ENCODE assay signal across 9 cellular contexts in the genomic region with DNA sequence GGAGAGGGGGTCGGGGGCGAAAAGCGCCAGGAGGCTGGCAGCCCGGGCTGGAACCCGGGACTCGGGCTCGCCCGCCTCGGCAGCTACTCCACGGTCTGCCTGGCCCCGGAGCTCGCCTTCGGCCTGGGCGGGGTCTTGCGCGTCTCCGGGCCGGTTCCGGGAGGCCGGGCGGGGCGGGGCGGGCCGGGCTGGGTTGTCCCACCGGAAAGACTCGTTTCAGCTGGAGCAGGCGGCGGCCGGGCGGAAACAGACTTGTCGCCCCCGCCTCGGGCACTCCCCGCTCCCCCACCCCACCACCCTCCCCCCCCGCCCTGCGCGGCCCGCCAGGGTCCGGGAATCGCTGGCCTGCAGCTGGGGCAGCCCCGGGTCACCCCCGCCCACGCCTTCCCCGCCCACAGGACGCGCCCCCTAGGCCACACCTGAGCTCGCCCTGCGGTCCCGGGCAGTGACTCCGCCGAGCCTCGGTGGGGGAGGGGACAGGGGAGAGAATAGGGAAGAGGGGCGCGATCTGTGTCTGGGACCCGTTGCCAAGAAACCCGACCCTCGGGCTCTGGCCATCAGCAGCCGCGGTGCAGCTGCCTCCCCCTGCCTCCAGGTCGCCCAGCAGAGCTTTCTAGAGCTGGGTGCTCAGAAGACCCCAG.
DNase-seq lines count a peak whose midpoint lies in the region; ATAC-seq, FAIRE-seq and TF ChIP-seq lines count a peak whose summit lies in the region.
"Had no signal": no experiment of that assay in that cellular context is flagged by ENCODE, and none has a peak within 500 bp of the region (broad histone marks: within the 10 kb centered on the region; RNA-seq: fewer than 3 reads in every experiment).

No MANE protein-coding gene starts in this region.

- no peaks in the 10 kb centered on the region for H3K36me3 ChIP-seq in parathyroid adenoma (ENCODE audit: control insufficient read depth, insufficient read depth, low read length)

- peaks cover 57% of the 10 kb centered on the region for H3K27me3 Mint-ChIP-seq in activated CD4-positive, alpha-beta memory T cell treated with anti-CD3 and anti-CD28 coated beads, Interleukin-2, amount 10 ng/mL, durations not matched to agents 7 days and 5 days

- no peak for TF ChIP-seq CTCF in parathyroid adenoma (IDR thresholded peaks at IDR 0.05)

- peak overlapping the region; percentile 82 for H3K4me2 ChIP-seq in parathyroid adenoma (ENCODE audit: low read length)

- no peaks in the 10 kb centered on the region for H3K27me3 ChIP-seq in parathyroid adenoma (ENCODE audit: control insufficient read depth, insufficient read depth, low read length)

- CTCF ChIA-PET in activated CD4-positive, alpha-beta memory T cell treated with anti-CD3 and anti-CD28 coated beads, Interleukin-2, amount 10 ng/mL, durations not matched to agents 7 days and 5 days (lab: Charles Lee): interaction anchor here (1.3 to 1.6 kb wide), 2 partner anchors 13 to 136 kb away, joined by 3 to 4 read pairs; no protein-coding TSS in a partner anchor

- intact Hi-C loops in Right ventricle myocardium inferior (cut with DNase I): loop anchor here (1.0 to 5.0 kb wide), 4 partner anchors 22 to 111 kb away; no protein-coding TSS in a partner anchor

- H3K9ac ChIP-seq in parathyroid adenoma: peak overlapping the region; percentile 68

- POLR2A ChIA-PET in activated CD4-positive, alpha-beta memory T cell treated with anti-CD3 and anti-CD28 coated beads, Interleukin-2, amount 10 ng/mL, durations not matched to agents 7 days and 5 days (lab: Charles Lee): interaction anchor here (0.9 kb wide), 1 partner anchor 110 kb away, joined by 3 read pairs; the partner anchor contains the start of gene KCTD15

- H3K4me3 ChIP-seq in parathyroid adenoma (ENCODE audit: low read depth, low read length): peak overlapping the region; percentile 59

- H2AFZ ChIP-seq in parathyroid adenoma: peak overlapping the region; percentile 96

- peak overlapping the region; percentile 60 for H3K27ac ChIP-seq in parathyroid adenoma

- FAIRE-seq in HTR-8/SVneo (lab: Jason Lieb, UNC): no peak
- FAIRE-seq: colon had no signal

- no peaks in the 10 kb centered on the region for H3K36me3 Mint-ChIP-seq in activated CD4-positive, alpha-beta memory T cell treated with anti-CD3 and anti-CD28 coated beads, Interleukin-2, amount 10 ng/mL, durations not matched to agents 7 days and 5 days (ENCODE audit: low read depth)

- DNase-seq in Daoy (ENCODE audit: low read depth): peak; percentile 53
- no peak for DNase-seq in activated CD4-positive, alpha-beta memory T cell treated with anti-CD3 and anti-CD28 coated beads, Interleukin-2, amount 10 ng/mL, durations not matched to agents 7 days and 5 days
- peak; percentile 85 for DNase-seq in Right ventricle myocardium inferior (ENCODE audit: missing footprints)
- DNase-seq in NCI-H2107 treated with DMSO at 0.1 percent for 48 hours (lab: John Stamatoyannopoulos, UW; ENCODE audit: unreplicated experiment): no peak
- DNase-seq in HTR-8/SVneo (ENCODE audit: insufficient read length, low spot score): no peak
- DNase-seq in UCSD-AML1 (lab: John Stamatoyannopoulos, UW; ENCODE audit: unreplicated experiment): no peak
- DNase-seq in NCI-H1092 (lab: John Stamatoyannopoulos, UW): no peak

- no peaks in the 10 kb centered on the region for H3K9me3 Mint-ChIP-seq in activated CD4-positive, alpha-beta memory T cell treated with anti-CD3 and anti-CD28 coated beads, Interleukin-2, amount 10 ng/mL, durations not matched to agents 7 days and 5 days

- H3K4me1 Mint-ChIP-seq in activated CD4-positive, alpha-beta memory T cell treated with anti-CD3 and anti-CD28 coated beads, Interleukin-2, amount 10 ng/mL, durations not matched to agents 7 days and 5 days: peaks cover 9% of the 10 kb centered on the region

- peak; percentile 90 for ATAC-seq in Right ventricle myocardium inferior

- no peak overlapping the region for H3K27ac Mint-ChIP-seq in activated CD4-positive, alpha-beta memory T cell treated with anti-CD3 and anti-CD28 coated beads, Interleukin-2, amount 10 ng/mL, durations not matched to agents 7 days and 5 days

- no peaks in the 10 kb centered on the region for H3K9me3 ChIP-seq in parathyroid adenoma (ENCODE audit: control insufficient read depth, low read length)

- no peaks in the 10 kb centered on the region for H3K4me1 ChIP-seq in parathyroid adenoma

- H3K4me3 Mint-ChIP-seq in activated CD4-positive, alpha-beta memory T cell treated with anti-CD3 and anti-CD28 coated beads, Interleukin-2, amount 10 ng/mL, durations not matched to agents 7 days and 5 days: peak overlapping the region; percentile 48

- no peaks in the 10 kb centered on the region for H3K79me2 ChIP-seq in parathyroid adenoma

Comparison
In these comparisons a context has a peak if more than half of its experiments do, and no peak if none do; other contexts are left out.
1. DNase-seq: peak in Daoy (single experiment) and Right ventricle myocardium inferior (single experiment); none in activated CD4-positive, alpha-beta memory T cell treated with anti-CD3 and anti-CD28 coated beads, Interleukin-2, amount 10 ng/mL, durations not matched to agents 7 days and 5 days (single experiment), NCI-H2107 treated with DMSO at 0.1 percent for 48 hours (single experiment), HTR-8/SVneo (single experiment), UCSD-AML1 (single experiment) and NCI-H1092 (single experiment).